ENCODE assay signal across 19 cellular contexts in the genomic region with DNA sequence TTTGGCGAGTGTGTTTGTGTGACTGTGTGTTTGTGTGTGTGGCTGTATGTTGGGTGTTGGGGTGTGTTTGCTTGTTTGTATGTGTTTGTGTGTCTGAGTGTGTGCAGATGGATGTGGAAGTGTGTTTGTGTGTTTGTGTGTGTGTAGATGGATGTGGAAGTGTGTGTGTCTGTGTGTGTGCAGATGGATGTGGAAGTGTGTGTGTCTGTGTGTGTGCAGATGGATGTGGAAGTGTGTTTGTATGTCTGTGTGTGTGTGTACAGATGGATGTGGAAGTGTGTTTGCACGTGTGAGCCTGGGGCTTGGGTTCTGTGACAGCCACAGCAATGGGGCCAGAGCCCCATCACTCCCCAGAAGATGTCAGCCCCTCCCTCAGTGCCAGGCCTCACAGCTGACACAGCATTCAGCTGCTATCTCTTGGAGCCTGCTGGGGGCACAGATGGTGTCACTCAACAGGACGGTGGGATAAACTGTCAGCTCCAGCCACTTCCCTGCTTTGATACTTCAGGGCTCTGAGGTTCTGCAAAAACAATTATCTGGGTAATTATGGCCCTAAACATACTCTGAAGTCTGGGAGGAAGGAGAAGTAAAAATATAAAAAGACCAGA. TPM values are rescaled to one million over a fixed set of nuclear protein-coding genes. Genes with fewer than 3 reads are reported as not detected.
DNase-seq lines count a peak whose midpoint lies in the region; ATAC-seq, FAIRE-seq and TF ChIP-seq lines count a peak whose summit lies in the region.
"Had no signal": no experiment of that assay in that cellular context is flagged by ENCODE, and none has a peak within 500 bp of the region (broad histone marks: within the 10 kb centered on the region; RNA-seq: fewer than 3 reads in every experiment).

No MANE protein-coding gene starts in this region.

- in situ Hi-C loops in K562 (cut with MboI), result no loop called here
- in situ Hi-C loops in GM23248 (cut with MboI), result no loop called here

- H3K9ac ChIP-seq in K562 (ENCODE audit: insufficient read depth in 1 of 2, low read depth in 2 of 2, low read length in 2 of 2), result no peak overlapping the region
- H3K9ac ChIP-seq in GM23248, result no peak overlapping the region

- H3K4me3 Mint-ChIP-seq in stimulated activated naive CD8-positive, alpha-beta T cell treated with anti-CD3 and anti-CD28 coated beads, Interleukin-15, Interleukin-2, amounts not matched to agents 100 ng/mL and 50 ng/mL, for 24 hours, result no peak overlapping the region
- no peak overlapping the region for H3K4me3 Mint-ChIP-seq in activated CD4-positive, alpha-beta memory T cell treated with anti-CD3 and anti-CD28 coated beads, Interleukin-2, amount 10 ng/mL, durations not matched to agents 7 days and 5 days
- H3K4me3 Mint-ChIP-seq: naive B cell had no signal

- TF ChIP-seq POLR2A in K562 (conservative IDR thresholded peaks at IDR 0.05), result no peak

- peaks cover 2 to 14% of the 10 kb centered on the region in 2 experiments for H3K4me1 ChIP-seq in K562 (replicated peaks in 1 of 2; ENCODE audit: control insufficient read depth in 2 of 2, insufficient read depth in 2 of 2, low read length in 2 of 2)
- peaks cover 1% of the 10 kb centered on the region; the same call in 1 of the 2 replicates for H3K4me1 ChIP-seq in GM23248 (ENCODE audit: insufficient read depth)

- 29% methylated on average over 3 of the region's 3 CpGs for WGBS in K562 (ENCODE audit: insufficient coverage, low coverage, missing lambda C conversion rate)
- WGBS in GM23248 (ENCODE audit: low coverage in 1 of 2, low lambda C conversion rate in 2 of 2, missing lambda C conversion rate in 2 of 2), 2 experiments, result 55 to 65% methylated on average over 3 of the region's 3 CpGs

- DNase-seq in stimulated activated naive CD8-positive, alpha-beta T cell treated with anti-CD3 and anti-CD28 coated beads, Interleukin-15, Interleukin-2, amounts not matched to agents 100 U/mL and 50 U/mL, for 24 hours, result no peak
- DNase-seq in NOMO-1 (lab: John Stamatoyannopoulos, UW; ENCODE audit: unreplicated experiment in 2 of 2) (peak; percentile 30 to 54), K562 (ENCODE audit: extremely low read depth in 1 of 4, low spot score in 3 of 4) (peak in 1 of 4 experiments; percentile 31), SK-N-DZ (ENCODE audit: low spot score) (no peak), SKM-1 treated with dmso at 0.1 percent for 144 hours (lab: John Stamatoyannopoulos, UW; ENCODE audit: unreplicated experiment) (no peak), GM23248 (no peak)
- DNase-seq in activated CD4-positive, alpha-beta memory T cell treated with anti-CD3 and anti-CD28 coated beads, Interleukin-2, amount 10 ng/mL, durations not matched to agents 7 days and 5 days, result no peak
- DNase-seq: activated CD4-positive, alpha-beta T cell treated with anti-CD3 and anti-CD28 coated beads for 4 hours; AML-193; DMS53; H7; hippocampal formation; KG1; naive B cell; NCI-H1930; NK-92 treated with Interleukin-12 subunit alpha and Interleukin-12 subunit beta, amount 100 ng/mL, for 24 hours; stimulated activated CD4-positive, alpha-beta T cell treated with anti-CD3 and anti-CD28 coated beads, Interleukin-15, amount 100 ng/mL, for 24 hours had no signal

- H3K27me3 Mint-ChIP-seq in stimulated activated naive CD8-positive, alpha-beta T cell treated with anti-CD3 and anti-CD28 coated beads, Interleukin-15, Interleukin-2, amounts not matched to agents 100 ng/mL and 50 ng/mL, for 24 hours, result peaks cover 19% of the 10 kb centered on the region
- H3K27me3 Mint-ChIP-seq in activated CD4-positive, alpha-beta memory T cell treated with anti-CD3 and anti-CD28 coated beads, Interleukin-2, amount 10 ng/mL, durations not matched to agents 7 days and 5 days, result peaks cover 14% of the 10 kb centered on the region

- H3K9me3 ChIP-seq in K562 (replicated peaks; ENCODE audit: control insufficient read depth, insufficient read depth, low read depth, low read length), result no peaks in the 10 kb centered on the region
- H3K9me3 ChIP-seq in GM23248 (ENCODE audit: low read depth), result no peaks in the 10 kb centered on the region

- no peak for ATAC-seq in stimulated activated naive CD8-positive, alpha-beta T cell treated with anti-CD3 and anti-CD28 coated beads, Interleukin-15, Interleukin-2, amounts not matched to agents 100 U/mL and 50 U/mL, for 24 hours
- ATAC-seq in K562, result peak; percentile 35; the same call in 1 of the 3 replicates
- ATAC-seq: left lobe of liver had no signal

- POLR2A ChIA-PET in K562 (lab: Yijun Ruan, JAX), result interaction anchor here (0.7 to 1.5 kb wide), 2 partner anchors 10 to 44 kb away, joined by 3 to 4 read pairs; no protein-coding TSS in a partner anchor
- POLR2A ChIA-PET in activated CD4-positive, alpha-beta memory T cell treated with anti-CD3 and anti-CD28 coated beads, Interleukin-2, amount 10 ng/mL, durations not matched to agents 7 days and 5 days (lab: Charles Lee), result interaction anchor here (1.0 kb wide), 1 partner anchor 32 kb away, joined by 4 read pairs; no protein-coding TSS in a partner anchor

- H2AFZ ChIP-seq in K562 (ENCODE audit: low read depth, low read length) (no peak overlapping the region), GM23248 (no peak overlapping the region)

- H3K9me3 Mint-ChIP-seq in stimulated activated naive CD8-positive, alpha-beta T cell treated with anti-CD3 and anti-CD28 coated beads, Interleukin-15, Interleukin-2, amounts not matched to agents 100 ng/mL and 50 ng/mL, for 24 hours, result no peaks in the 10 kb centered on the region
- no peaks in the 10 kb centered on the region for H3K9me3 Mint-ChIP-seq in activated CD4-positive, alpha-beta memory T cell treated with anti-CD3 and anti-CD28 coated beads, Interleukin-2, amount 10 ng/mL, durations not matched to agents 7 days and 5 days

- intact Hi-C loops in K562 (cut with micrococcal nuclease), result no loop called here

- CTCF ChIA-PET in K562 (lab: Yijun Ruan, JAX; ENCODE audit: low intra/inter-chr PET ratio), result no interaction called here
- CTCF ChIA-PET in activated CD4-positive, alpha-beta memory T cell treated with anti-CD3 and anti-CD28 coated beads, Interleukin-2, amount 10 ng/mL, durations not matched to agents 7 days and 5 days (lab: Charles Lee), result interaction anchor here (1.4 kb wide), 1 partner anchor 59 kb away, joined by 3 read pairs; no protein-coding TSS in a partner anchor

- H3K36me3 Mint-ChIP-seq in stimulated activated naive CD8-positive, alpha-beta T cell treated with anti-CD3 and anti-CD28 coated beads, Interleukin-15, Interleukin-2, amounts not matched to agents 100 ng/mL and 50 ng/mL, for 24 hours (ENCODE audit: low read depth), result no peaks in the 10 kb centered on the region
- H3K36me3 Mint-ChIP-seq in activated CD4-positive, alpha-beta memory T cell treated with anti-CD3 and anti-CD28 coated beads, Interleukin-2, amount 10 ng/mL, durations not matched to agents 7 days and 5 days (ENCODE audit: low read depth), result no peaks in the 10 kb centered on the region
- H3K36me3 Mint-ChIP-seq: naive B cell had no signal

- H4K20me1 ChIP-seq in K562 (replicated peaks; ENCODE audit: control insufficient read depth, insufficient read depth, low read length), result no peaks in the 10 kb centered on the region
- H4K20me1 ChIP-seq in GM23248 (ENCODE audit: insufficient read depth), result no peaks in the 10 kb centered on the region

- TF ChIP-seq CTCF in K562 (IDR thresholded peaks at IDR 0.05 in 2 of 3, conservative IDR thresholded peaks at IDR 0.05 in 1 of 3; ENCODE audit: insufficient read depth in 2 of 3, low read depth in 1 of 3, low read length in 3 of 3), result no peak

- no peaks in the 10 kb centered on the region for H3K9me2 ChIP-seq in GM23248 (ENCODE audit: insufficient read depth)

- peak; percentile 11; the same call in 1 of the 2 replicates for TF ChIP-seq EP300 in K562 (IDR thresholded peaks at IDR 0.05; ENCODE audit: low read length)

- H3K27ac ChIP-seq in K562 (ENCODE audit: extremely low read depth, low read depth, low read length), result no peak overlapping the region
- H3K27ac ChIP-seq in GM23248, result no peak overlapping the region

- H3K27me3 ChIP-seq in K562 (ENCODE audit: control insufficient read depth in 2 of 2, insufficient read depth in 2 of 2, low read length in 2 of 2), result no peaks in the 10 kb centered on the region
- H3K27me3 ChIP-seq in GM23248 (replicated peaks; ENCODE audit: insufficient read depth), result no peaks in the 10 kb centered on the region

- FAIRE-seq in K562 (lab: Jason Lieb, UNC), result peak; percentile 23

- no peaks in the 10 kb centered on the region for H3K9me1 ChIP-seq in K562 (ENCODE audit: control insufficient read depth, insufficient read depth, low read length)

- H3K4me3 ChIP-seq in K562, result no peak overlapping the region
- no peak overlapping the region for H3K4me3 ChIP-seq in GM23248

- peaks cover 13% of the 10 kb centered on the region; the same call in 1 of the 2 replicates for H3F3A ChIP-seq in GM23248 (ENCODE audit: insufficient read depth)

- H3K4me2 ChIP-seq in K562 (ENCODE audit: insufficient read depth, low read length) (no peak overlapping the region), GM23248 (ENCODE audit: unreplicated experiment) (no peak overlapping the region)

- H3K36me3 ChIP-seq in K562 (ENCODE audit: control insufficient read depth, insufficient read depth, low read length) (no peaks in the 10 kb centered on the region), GM23248 (ENCODE audit: low read depth) (no peaks in the 10 kb centered on the region)

- H3K79me2 ChIP-seq in K562 (ENCODE audit: control insufficient read depth, insufficient read depth, low read length) (no peaks in the 10 kb centered on the region), GM23248 (ENCODE audit: insufficient read depth) (no peaks in the 10 kb centered on the region)

- TF ChIP-seq RAD21 in K562 (CRISPR knock-in tag; conservative IDR thresholded peaks at IDR 0.05 in 1 of 2, IDR thresholded peaks at IDR 0.05 in 1 of 2), result no peak

- H3K4me1 Mint-ChIP-seq in stimulated activated naive CD8-positive, alpha-beta T cell treated with anti-CD3 and anti-CD28 coated beads, Interleukin-15, Interleukin-2, amounts not matched to agents 100 ng/mL and 50 ng/mL, for 24 hours (ENCODE audit: low read depth), result peaks cover 14% of the 10 kb centered on the region
- peaks cover 42% of the 10 kb centered on the region for H3K4me1 Mint-ChIP-seq in activated CD4-positive, alpha-beta memory T cell treated with anti-CD3 and anti-CD28 coated beads, Interleukin-2, amount 10 ng/mL, durations not matched to agents 7 days and 5 days

- no TSS peak for BruUV-seq in K562 (replicated peaks; lab: Mats Ljungman, UMichigan)

- peak overlapping the region; percentile 0 for H3K27ac Mint-ChIP-seq in stimulated activated naive CD8-positive, alpha-beta T cell treated with anti-CD3 and anti-CD28 coated beads, Interleukin-15, Interleukin-2, amounts not matched to agents 100 ng/mL and 50 ng/mL, for 24 hours
- H3K27ac Mint-ChIP-seq in activated CD4-positive, alpha-beta memory T cell treated with anti-CD3 and anti-CD28 coated beads, Interleukin-2, amount 10 ng/mL, durations not matched to agents 7 days and 5 days, result no peak overlapping the region
- H3K27ac Mint-ChIP-seq: naive B cell had no signal

RNA-seq across cellular contexts. Expression of a gene that starts 34.5 kb away (rescaled TPM):
- 0.84 and 6.1 TPM in 2 replicates for total RNA-seq in K562 (2011; cell fraction: chromatin; rRNA removed; ENCODE audit: low replicate concordance)
- 3.0 and 3.2 TPM in 2 replicates for total RNA-seq in K562 (2011; cell fraction: nucleolus; rRNA removed)
- 2.4 and 3.3 TPM in 2 replicates for total RNA-seq in K562 (2011; cell fraction: nucleoplasm; rRNA removed)
- total RNA-seq in K562 (2014; rRNA removed) (6.7 and 8.2 TPM in 2 replicates), K562 (2014; rRNA removed; fragmentation: Illumina TruSeq; extraction: Trizol) (1.3 and 1.6 TPM in 2 replicates), K562 (2015; rRNA removed; fragmentation: Illumina TruSeq; extraction: Trizol) (3.7 and 4.3 TPM in 2 replicates), K562 (2021) (5.7 and 8.4 TPM in 2 replicates)
- polyA plus RNA-seq in K562 (2011; rRNA removed) (1.9 and 2.2 TPM in 2 replicates), K562 (2014; fragmentation: Illumina TruSeq; extraction: Trizol) (4.3 and 8.0 TPM in 2 replicates), K562 (2014; fragmentation: Nextera tagmentation; extraction: Ambion mirVana) (1 to 10 TPM in 1 of 2 experiments, under 1 TPM in 1; 0.76 to 1.5 TPM), K562 (2014; rRNA removed) (5.7 and 8.3 TPM in 2 replicates), GM23248 (2016; fragmentation: Nextera tagmentation; extraction: Ambion mirVana) (19.3 and 21.6 TPM in 2 replicates)
- 5.0 and 7.4 TPM in 2 replicates for polyA plus RNA-seq in K562 (2011; cell fraction: cytosol; rRNA removed)
- polyA plus RNA-seq in K562 (2011; cell fraction: nucleus; rRNA removed), result 3.9 and 11.2 TPM in 2 replicates
- polyA plus RNA-seq in K562 (2012), result 8.5 and 13.7 TPM in 2 replicates
- polyA minus RNA-seq in K562 (2011; rRNA and poly(A)+ RNA removed), result 0.81 and 1.4 TPM in 2 replicates
- 1.1 and 1.6 TPM in 2 replicates for polyA minus RNA-seq in K562 (2011; cell fraction: cytosol; rRNA and poly(A)+ RNA removed)
- polyA minus RNA-seq in K562 (2011; cell fraction: nucleus; rRNA and poly(A)+ RNA removed), result 1.1 and 1.2 TPM in 2 replicates
- 8.0 and 8.1 TPM in 2 replicates for polyA plus RNA-seq in SK-N-DZ (2014; cell fraction: cytosol; rRNA removed)
- polyA plus RNA-seq in SK-N-DZ (2014; cell fraction: nucleus; rRNA removed), result 4.4 and 4.6 TPM in 2 replicates
- total RNA-seq in GM23248 (2014; rRNA removed; shearing (Covaris generic)), result 16.8 and 18.5 TPM in 2 replicates
- total RNA-seq in activated CD4-positive, alpha-beta memory T cell treated with anti-CD3 and anti-CD28 coated beads, Interleukin-2, amount 10 ng/mL, durations not matched to agents 7 days and 5 days, result 10 to 100 TPM; 10.6 to 12.5 TPM

Comparison
In these comparisons a context has a peak if more than half of its experiments do, and no peak if none do; other contexts are left out.
1. DNase-seq: peak in NOMO-1 (2 of 2); none in stimulated activated naive CD8-positive, alpha-beta T cell treated with anti-CD3 and anti-CD28 coated beads, Interleukin-15, Interleukin-2, amounts not matched to agents 100 U/mL and 50 U/mL, for 24 hours (single experiment), SK-N-DZ (single experiment), SKM-1 treated with dmso at 0.1 percent for 144 hours (single experiment), GM23248 (single experiment) and activated CD4-positive, alpha-beta memory T cell treated with anti-CD3 and anti-CD28 coated beads, Interleukin-2, amount 10 ng/mL, durations not matched to agents 7 days and 5 days (single experiment).